1 cellular context compared by ENCODE assay signal in genomic region chr13:47133024-47133445, GRCh38.
A peak's percentile ranks its signal among the peaks of the same experiment; 100 is the strongest.
TF ChIP-seq lines count a peak whose summit lies in the region.

No MANE protein-coding gene starts in this region.

TF ChIP-seq in SK-N-SH, 30 proteins besides CTCF, POLR2A, EP300 and RAD21 (continued from another document):
- TF ChIP-seq ZBTB33 (IDR thresholded peaks at IDR 0.05; ENCODE audit: borderline replicate concordance, low read depth) (no peak), SIN3A (IDR thresholded peaks at IDR 0.05; ENCODE audit: borderline replicate concordance, low read depth, low read length) (no peak), MXI1 (IDR thresholded peaks at IDR 0.05; ENCODE audit: low read depth, low read length) (no peak), GATA2 (CRISPR knock-in tag; IDR thresholded peaks at IDR 0.05) (no peak), USF2 (IDR thresholded peaks at IDR 0.05; ENCODE audit: borderline replicate concordance, low read depth, low read length) (no peak), RCOR1 (IDR thresholded peaks at IDR 0.05; ENCODE audit: low read length) (no peak), FOSL2 (IDR thresholded peaks at IDR 0.05; ENCODE audit: borderline replicate concordance, low read depth) (no peak), YY1 (IDR thresholded peaks at IDR 0.05; ENCODE audit: low read depth) (no peak), MEF2A (IDR thresholded peaks at IDR 0.05; ENCODE audit: borderline replicate concordance, low read depth) (no peak; the same call in 1 of the 2 replicates), TCF12 (IDR thresholded peaks at IDR 0.05) (peak; percentile 88), USF1 (IDR thresholded peaks at IDR 0.05; ENCODE audit: borderline replicate concordance, low read depth) (no peak), FOXJ3 (CRISPR knock-in tag; IDR thresholded peaks at IDR 0.05) (no peak), CHD2 (IDR thresholded peaks at IDR 0.05; ENCODE audit: low read length, partially characterized antibody) (no peak), EZH2phosphoT487 (IDR thresholded peaks at IDR 0.05; ENCODE audit: borderline replicate concordance, low read depth) (no peak), TEAD4 (IDR thresholded peaks at IDR 0.05; ENCODE audit: borderline replicate concordance, insufficient read depth) (peak; percentile 58; the same call in 1 of the 2 replicates), ELF1 (IDR thresholded peaks at IDR 0.05) (no peak), SMC3 (IDR thresholded peaks at IDR 0.05; ENCODE audit: low read depth, low read length) (peak; percentile 12; the same call in 1 of the 2 replicates), NRF1 (IDR thresholded peaks at IDR 0.05; ENCODE audit: low read depth, low read length) (no peak), FOXM1 (IDR thresholded peaks at IDR 0.05; ENCODE audit: low read depth) (peak; percentile 64; the same call in 1 of the 2 replicates), TAF1 (IDR thresholded peaks at IDR 0.05; ENCODE audit: borderline replicate concordance, low read depth, low read length) (no peak), JUND (IDR thresholded peaks at IDR 0.05) (peak; percentile 28), POLR2AphosphoS5 (IDR thresholded peaks at IDR 0.05; ENCODE audit: low read depth, low read length) (no peak), IRF3 (IDR thresholded peaks at IDR 0.05; ENCODE audit: low read depth, low read length) (no peak), RXRA (IDR thresholded peaks at IDR 0.05; ENCODE audit: borderline replicate concordance, low read depth) (no peak), RFX5 (IDR thresholded peaks at IDR 0.05; ENCODE audit: low read length) (no peak), GABPA (IDR thresholded peaks at IDR 0.05; ENCODE audit: low read depth) (no peak)
- TF ChIP-seq, protein P1, sequence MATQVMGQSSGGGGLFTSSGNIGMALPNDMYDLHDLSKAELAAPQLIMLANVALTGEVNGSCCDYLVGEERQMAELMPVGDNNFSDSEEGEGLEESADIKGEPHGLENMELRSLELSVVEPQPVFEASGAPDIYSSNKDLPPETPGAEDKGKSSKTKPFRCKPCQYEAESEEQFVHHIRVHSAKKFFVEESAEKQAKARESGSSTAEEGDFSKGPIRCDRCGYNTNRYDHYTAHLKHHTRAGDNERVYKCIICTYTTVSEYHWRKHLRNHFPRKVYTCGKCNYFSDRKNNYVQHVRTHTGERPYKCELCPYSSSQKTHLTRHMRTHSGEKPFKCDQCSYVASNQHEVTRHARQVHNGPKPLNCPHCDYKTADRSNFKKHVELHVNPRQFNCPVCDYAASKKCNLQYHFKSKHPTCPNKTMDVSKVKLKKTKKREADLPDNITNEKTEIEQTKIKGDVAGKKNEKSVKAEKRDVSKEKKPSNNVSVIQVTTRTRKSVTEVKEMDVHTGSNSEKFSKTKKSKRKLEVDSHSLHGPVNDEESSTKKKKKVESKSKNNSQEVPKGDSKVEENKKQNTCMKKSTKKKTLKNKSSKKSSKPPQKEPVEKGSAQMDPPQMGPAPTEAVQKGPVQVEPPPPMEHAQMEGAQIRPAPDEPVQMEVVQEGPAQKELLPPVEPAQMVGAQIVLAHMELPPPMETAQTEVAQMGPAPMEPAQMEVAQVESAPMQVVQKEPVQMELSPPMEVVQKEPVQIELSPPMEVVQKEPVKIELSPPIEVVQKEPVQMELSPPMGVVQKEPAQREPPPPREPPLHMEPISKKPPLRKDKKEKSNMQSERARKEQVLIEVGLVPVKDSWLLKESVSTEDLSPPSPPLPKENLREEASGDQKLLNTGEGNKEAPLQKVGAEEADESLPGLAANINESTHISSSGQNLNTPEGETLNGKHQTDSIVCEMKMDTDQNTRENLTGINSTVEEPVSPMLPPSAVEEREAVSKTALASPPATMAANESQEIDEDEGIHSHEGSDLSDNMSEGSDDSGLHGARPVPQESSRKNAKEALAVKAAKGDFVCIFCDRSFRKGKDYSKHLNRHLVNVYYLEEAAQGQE (IDR thresholded peaks at IDR 0.05; ENCODE audit: low read depth, low read length) = no peak
- TF ChIP-seq, protein P2, sequence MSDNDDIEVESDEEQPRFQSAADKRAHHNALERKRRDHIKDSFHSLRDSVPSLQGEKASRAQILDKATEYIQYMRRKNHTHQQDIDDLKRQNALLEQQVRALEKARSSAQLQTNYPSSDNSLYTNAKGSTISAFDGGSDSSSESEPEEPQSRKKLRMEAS (IDR thresholded peaks at IDR 0.05; ENCODE audit: low read depth) = no peak
